Comparison of ENCODE assay signal across 8 cellular contexts in genomic region chr15:89776274-89777072, GRCh38. TPM values are rescaled to one million over a fixed set of nuclear protein-coding genes. Genes with fewer than 3 reads are reported as not detected.
DNase-seq lines count a peak whose midpoint lies in the region; ATAC-seq, FAIRE-seq and TF ChIP-seq lines count a peak whose summit lies in the region.

MESP2 (plus strand) TSS chr15:89776332; CDS start chr15:89776358, 26 bp downstream.

- no peak for TF ChIP-seq CTCF in A673 (conservative IDR thresholded peaks at IDR 0.05; ENCODE audit: low read depth, low read length)
- peak; percentile 8 to 33 (median 12); a peak in 3 of 6 replicates for TF ChIP-seq CTCF in GM12878 (IDR thresholded peaks at IDR 0.05 in 2 of 3, conservative IDR thresholded peaks at IDR 0.05 in 1 of 3; ENCODE audit: control insufficient read depth in 2 of 3, extremely low read depth in 1 of 3, insufficient read depth in 1 of 3, low read depth in 3 of 3, low read length in 3 of 3)

- no peaks in the 10 kb centered on the region for H3K79me2 ChIP-seq in GM12878 (ENCODE audit: control insufficient read depth, insufficient read depth, low read length)

- in situ Hi-C loops in GM12878 (cut with MboI): no loop called here

- H3K36me3 ChIP-seq in A673 (ENCODE audit: insufficient read depth, low read length, poor library complexity, severe bottlenecking) (no peaks in the 10 kb centered on the region), GM12878 (ENCODE audit: control insufficient read depth in 2 of 2, insufficient read depth in 2 of 2, low read length in 1 of 2) (no peaks in the 10 kb centered on the region), iPS-15b (ENCODE audit: control insufficient read depth, insufficient read depth, low read length) (no peaks in the 10 kb centered on the region)

- peak; percentile 62 for ATAC-seq in GM18909 (IDR thresholded peaks at IDR 0.05; ENCODE audit: poor library complexity, unreplicated experiment)
- peak; percentile 88 for ATAC-seq in GM12878
- peak; percentile 94 for ATAC-seq in sciatic nerve

- H3K4me1 ChIP-seq in A673 (ENCODE audit: insufficient read depth, low read length, poor library complexity, severe bottlenecking) (peaks cover 10% of the 10 kb centered on the region), GM12878 (ENCODE audit: control insufficient read depth, insufficient read depth, low read length) (peaks cover 21% of the 10 kb centered on the region), iPS-15b (ENCODE audit: control insufficient read depth, insufficient read depth, low read length) (no peaks in the 10 kb centered on the region)

- H3K27me3 ChIP-seq in A673 (replicated peaks; ENCODE audit: insufficient read depth, low read depth, low read length, poor library complexity): no peaks in the 10 kb centered on the region
- no peaks in the 10 kb centered on the region for H3K27me3 ChIP-seq in GM12878 (replicated peaks in 1 of 2; ENCODE audit: control insufficient read depth in 2 of 2, insufficient read depth in 2 of 2, low read length in 1 of 2)
- H3K27me3 ChIP-seq in iPS-15b (ENCODE audit: control insufficient read depth, insufficient read depth, low read length): peaks cover 40% of the 10 kb centered on the region

- TF ChIP-seq EP300 in GM12878 (IDR thresholded peaks at IDR 0.05; ENCODE audit: borderline replicate concordance in 1 of 2, control insufficient read depth in 1 of 2, low read depth in 2 of 2, low read length in 2 of 2): no peak

- SMC1A ChIA-PET in GM12878 (lab: Charles Lee; ENCODE audit: uncharacterized antibody, unreplicated experiment): no interaction called here

- H3K9ac ChIP-seq in GM12878 (ENCODE audit: control insufficient read depth, insufficient read depth, low read length) (no peak within 1 kb of the TSS; the same call in 1 of the 2 replicates), iPS-15b (ENCODE audit: low read depth, low read length) (no peak within 1 kb of the TSS)

- H3K4me3 ChIP-seq in A673 (ENCODE audit: low read depth, low read length, poor library complexity, severe bottlenecking) (peak within 1 kb of the TSS; percentile 43), GM12878 (peak within 1 kb of the TSS; percentile 57; the same call in 1 of the 2 replicates), iPS-15b (ENCODE audit: low read depth, low read length) (peak within 1 kb of the TSS; percentile 26)

- intact Hi-C loops in A673 (cut with micrococcal nuclease; ENCODE audit: unreplicated experiment): no loop called here
- intact Hi-C loops in GM12878 (cut with micrococcal nuclease; ENCODE audit: unreplicated experiment): no loop called here
- intact Hi-C loops in sciatic nerve (cut with DNase I): no loop called here

- peak; percentile 73 for DNase-seq in A673 (ENCODE audit: low spot score)
- peak; percentile 11 to 19 for DNase-seq in Kasumi-1 (lab: John Stamatoyannopoulos, UW)
- peak in 3 of 5 experiments; percentile 21 to 49 (median 26) for DNase-seq in T-helper 2 cell
- no peak for DNase-seq in GM12878 (ENCODE audit: low read depth, low spot score)
- DNase-seq in sciatic nerve (ENCODE audit: low spot score): peak; percentile 91
- no peak for DNase-seq in SIG-M5 treated with dmso at 0.1 percent for 504 hours (lab: John Stamatoyannopoulos, UW; ENCODE audit: unreplicated experiment)

- RAD21 ChIA-PET in GM12878 (lab: Charles Lee; ENCODE audit: unreplicated experiment): interaction anchor here (1.2 kb wide), 1 partner anchor 26 kb away, joined by 3 read pairs; no protein-coding TSS in a partner anchor

- FAIRE-seq in GM12878 (lab: Jason Lieb, UNC): peak; percentile 84

- H3K27ac ChIP-seq in A673 (ENCODE audit: low read depth, low read length, poor library complexity, severe bottlenecking) (no peak within 1 kb of the TSS), GM12878 (ENCODE audit: control insufficient read depth, insufficient read depth) (no peak within 1 kb of the TSS)

- H3K4me2 ChIP-seq in GM12878 (ENCODE audit: control insufficient read depth, insufficient read depth): peak within 1 kb of the TSS; percentile 92

- 16% methylated on average over 70 of the region's 82 CpGs for WGBS in GM12878 (ENCODE audit: insufficient coverage, insufficient replicate concordance, low lambda C conversion rate, missing lambda C conversion rate)

- peak within 1 kb of the TSS; percentile 94 for H2AFZ ChIP-seq in GM12878 (ENCODE audit: control insufficient read depth, low read depth, low read length)

- BruUV-seq in A673 (replicated peaks; lab: Mats Ljungman, UMichigan) (no TSS peak), GM12878 (replicated peaks; lab: Mats Ljungman, UMichigan) (no TSS peak)

- H3K9me3 ChIP-seq in A673 (ENCODE audit: low read depth, low read length, poor library complexity, severe bottlenecking) (no peaks in the 10 kb centered on the region), GM12878 (replicated peaks; ENCODE audit: control insufficient read depth, insufficient read depth, low read length) (no peaks in the 10 kb centered on the region), iPS-15b (ENCODE audit: control insufficient read depth, insufficient read depth, low read length) (no peaks in the 10 kb centered on the region)

- TF ChIP-seq RAD21 in GM12878 (IDR thresholded peaks at IDR 0.05; ENCODE audit: insufficient read depth, low read depth, low read length): no peak

- POLR2A ChIA-PET in A673 (lab: Charles Lee; ENCODE audit: low non-redundant PET): no interaction called here
- POLR2A ChIA-PET in GM12878 (lab: Charles Lee): no interaction called here

- no peak for TF ChIP-seq POLR2A in GM12878 (IDR thresholded peaks at IDR 0.05; ENCODE audit: low read depth, low read length)

- H4K20me1 ChIP-seq in GM12878 (ENCODE audit: control insufficient read depth, insufficient read depth): no peaks in the 10 kb centered on the region

- CTCF ChIA-PET in A673 (lab: Charles Lee) (no interaction called here), GM12878 (lab: Yijun Ruan, JAX) (interaction anchor here (0.6 to 7.0 kb wide), 3 partner anchors 15 to 660 kb away, joined by 3 to 40 read pairs (median 9); no protein-coding TSS in a partner anchor)

TF ChIP-seq in GM12878, 131 proteins besides CTCF, POLR2A, EP300 and RAD21 (continues in another document):
- peak; percentile 51; the same call in 1 of the 2 replicates for TF ChIP-seq REST (IDR thresholded peaks at IDR 0.05; ENCODE audit: low read depth, low read length)
- peak in 1 of 2 experiments; percentile 67; a peak in 2 of 4 replicates for TF ChIP-seq BHLHE40 (IDR thresholded peaks at IDR 0.05; ENCODE audit: borderline replicate concordance in 1 of 2, low read depth in 2 of 2, low read length in 1 of 2)
- TF ChIP-seq IKZF1 (conservative IDR thresholded peaks at IDR 0.05): peak; percentile 78
- TF ChIP-seq E2F4 (IDR thresholded peaks at IDR 0.05; ENCODE audit: low read depth, low read length): no peak
- TF ChIP-seq NFXL1 (IDR thresholded peaks at IDR 0.05; ENCODE audit: borderline replicate concordance): peak; percentile 42; the same call in 1 of the 2 replicates
- peak; percentile 51 for TF ChIP-seq NRF1 (conservative IDR thresholded peaks at IDR 0.05; ENCODE audit: low read depth, low read length)

RNA-seq across cellular contexts. Expression of gene MESP2, which starts in this region (rescaled TPM):
- total RNA-seq in A673 (2021): 0.26 and 0.81 TPM in 2 replicates
- total RNA-seq in GM12878 (2013; cell fraction: nucleolus; rRNA removed): not detected in 2 replicates
- total RNA-seq in GM12878 (2014; rRNA removed): not detected in 2 replicates
- not detected in 2 replicates for total RNA-seq in GM12878 (2014; rRNA removed; fragmentation: Illumina TruSeq; extraction: Trizol)
- not detected in 2 replicates for total RNA-seq in GM12878 (2021)
- polyA plus RNA-seq in GM12878 (2011; ENCODE audit: low read depth): not detected
- not detected in 2 replicates for polyA plus RNA-seq in GM12878 (2011; rRNA removed)
- polyA plus RNA-seq in GM12878 (2011; cell fraction: cytosol; rRNA removed): not detected in 2 replicates
- polyA plus RNA-seq in GM12878 (2011; cell fraction: nucleus; rRNA removed): not detected in 2 replicates
- not detected in 2 replicates for polyA plus RNA-seq in GM12878 (2012)
- not detected in 2 replicates for polyA plus RNA-seq in GM12878 (2014; fragmentation: Illumina TruSeq; extraction: Trizol)
- polyA plus RNA-seq in GM12878 (2014; fragmentation: Nextera tagmentation; extraction: Ambion mirVana): not detected
- 0.04 TPM in 1 of 2 replicates, not detected in the other for polyA plus RNA-seq in GM12878 (2014; rRNA removed)
- polyA plus RNA-seq in GM12878 (2016; fragmentation: Nextera tagmentation; extraction: Ambion mirVana): not detected
- not detected in 2 replicates for polyA minus RNA-seq in GM12878 (2011; rRNA and poly(A)+ RNA removed)
- not detected in 2 replicates for polyA minus RNA-seq in GM12878 (2011; cell fraction: cytosol; rRNA and poly(A)+ RNA removed)
- polyA minus RNA-seq in GM12878 (2011; cell fraction: nucleus; rRNA and poly(A)+ RNA removed): not detected in 2 replicates
- total RNA-seq in sciatic nerve: 0.45 TPM

Comparison
In these comparisons a context has a peak if more than half of its experiments do, and no peak if none do; other contexts are left out.
1. Peak in DNase-seq and H3K4me3 ChIP-seq in A673; RNA of the gene not detected or under 1 TPM.
2. Peak in ATAC-seq, H3K4me3 ChIP-seq and H3K4me2 ChIP-seq in GM12878; RNA of the gene not detected or under 1 TPM.
3. Peak in DNase-seq and ATAC-seq in sciatic nerve; RNA of the gene not detected or under 1 TPM.
4. DNase-seq: peak in Kasumi-1 (2 of 2) and T-helper 2 cell (3 of 5); none in GM12878 (single experiment) and SIG-M5 treated with dmso at 0.1 percent for 504 hours (single experiment).
5. Peak in every context shown above with its lines, with median percentiles within 50 percentile points of each other: H3K4me3 ChIP-seq and ATAC-seq.